13 cellular contexts compared by ENCODE assay signal in the genomic region with DNA sequence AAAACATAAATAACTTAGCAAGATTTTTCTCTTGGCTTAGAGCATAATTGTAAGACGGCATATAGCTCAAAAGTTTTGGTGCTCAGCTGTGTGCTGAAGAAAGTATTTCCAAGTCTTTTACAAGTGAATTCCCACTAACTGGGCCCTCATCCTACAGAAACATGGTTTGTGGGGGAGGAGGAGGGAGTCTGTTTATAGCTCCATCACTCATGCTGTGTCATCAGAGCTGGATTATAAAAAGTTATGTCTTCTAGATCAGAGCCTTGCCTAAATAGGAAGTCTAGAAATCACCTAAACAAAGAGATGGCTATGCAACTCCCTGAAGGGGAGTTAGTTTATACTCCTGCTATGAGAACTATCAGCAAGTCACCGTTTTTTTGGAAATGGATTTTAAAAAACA.
A peak's percentile ranks its signal among the peaks of the same experiment; 100 is the strongest.
DNase-seq lines count a peak whose midpoint lies in the region; ATAC-seq, FAIRE-seq and TF ChIP-seq lines count a peak whose summit lies in the region.
"Had no signal": no experiment of that assay in that cellular context is flagged by ENCODE, and none has a peak within 500 bp of the region (broad histone marks: within the 10 kb centered on the region; RNA-seq: fewer than 3 reads in every experiment).

No MANE protein-coding gene starts in this region.

- 43% methylated on average over 2 of the region's 2 CpGs for WGBS in right cardiac atrium
- 50 to 78% (median 67%) methylated on average over 2 of the region's 2 CpGs for WGBS in stomach, 5 donors

- no peaks in the 10 kb centered on the region for H3K36me3 ChIP-seq in stomach
- no peaks in the 10 kb centered on the region for H3K36me3 ChIP-seq in colonic mucosa
- H3K36me3 ChIP-seq in left lung = no peaks in the 10 kb centered on the region

- intact Hi-C loops in right cardiac atrium (cut with DNase I) (no loop called here), stomach (cut with DNase I; ENCODE audit: low total_unique reads) (no loop called here), colonic mucosa (cut with DNase I) (no loop called here), left colon (cut with DNase I, micrococcal nuclease) (no loop called here), left lung (cut with DNase I) (no loop called here)

- H3K4me3 ChIP-seq in right cardiac atrium (ENCODE audit: low read length) (no peak overlapping the region), stomach (no peak overlapping the region), colonic mucosa (no peak overlapping the region), left lung (no peak overlapping the region)

- TF ChIP-seq POLR2A in H54 (IDR thresholded peaks at IDR 0.05; ENCODE audit: low read depth, low read length) (no peak), stomach (IDR thresholded peaks at IDR 0.05) (no peak)

- FAIRE-seq in H54 (lab: Jason Lieb, UNC) = peak; percentile 96

- no peak overlapping the region for H3K9ac ChIP-seq in colonic mucosa (ENCODE audit: low read depth in 2 of 2, low read length in 2 of 2)

- DNase-seq in H54 (ENCODE audit: insufficient read length, low spot score) (no peak), amniotic epithelial cell (ENCODE audit: low read depth) (peak; percentile 91), right cardiac atrium (no peak), stomach (no peak), colonic mucosa (no peak), left colon (no peak), left lung (no peak)
- DNase-seq: activated T-cell treated with anti-CD3 and anti-CD28 coated beads for 4 hours, cerebellar nuclear complex, DMS53, NCI-H1092 treated with DMSO at 0.1 percent for 48 hours had no signal

- TF ChIP-seq CTCF in stomach (IDR thresholded peaks at IDR 0.05) (no peak), colonic mucosa (IDR thresholded peaks at IDR 0.05) (no peak), left lung (IDR thresholded peaks at IDR 0.05) (no peak)

- no peak for TF ChIP-seq EP300 in stomach (IDR thresholded peaks at IDR 0.05)

- ATAC-seq in right cardiac atrium = peak; percentile 56 to 68
- ATAC-seq in left colon = no peak
- ATAC-seq in GM19395 (IDR thresholded peaks at IDR 0.05; ENCODE audit: unreplicated experiment) = no peak
- no peak for ATAC-seq in left lung
- ATAC-seq: HCT116 had no signal

- no peak overlapping the region for H3K27ac ChIP-seq in right cardiac atrium (ENCODE audit: low read length)
- peak overlapping the region in 3 of 5 donors; percentile 3 to 53 (median 13) for H3K27ac ChIP-seq in stomach
- H3K27ac ChIP-seq in colonic mucosa = no peak overlapping the region
- H3K27ac ChIP-seq in left lung = no peak overlapping the region

- H3K4me1 ChIP-seq in right cardiac atrium (ENCODE audit: control insufficient read depth, insufficient read depth, low read length) (peaks cover 4% of the 10 kb centered on the region), stomach (peaks cover 0 to 17% (median 0%) of the 10 kb centered on the region in 4 donors), colonic mucosa (no peaks in the 10 kb centered on the region), left lung (no peaks in the 10 kb centered on the region)

- no peaks in the 10 kb centered on the region for H3K9me3 ChIP-seq in right cardiac atrium (ENCODE audit: control insufficient read depth, low read length)
- no peaks in the 10 kb centered on the region for H3K9me3 ChIP-seq in stomach
- H3K9me3 ChIP-seq in colonic mucosa = no peaks in the 10 kb centered on the region
- no peaks in the 10 kb centered on the region for H3K9me3 ChIP-seq in left lung

- H3K27me3 ChIP-seq in right cardiac atrium (ENCODE audit: control insufficient read depth, insufficient read depth) = no peaks in the 10 kb centered on the region
- no peaks in the 10 kb centered on the region for H3K27me3 ChIP-seq in stomach
- H3K27me3 ChIP-seq in colonic mucosa = no peaks in the 10 kb centered on the region
- no peaks in the 10 kb centered on the region for H3K27me3 ChIP-seq in left lung

Comparison
In these comparisons a context has a peak if more than half of its experiments do, and no peak if none do; other contexts are left out.
1. ATAC-seq: peak in right cardiac atrium (2 of 2); none in left colon (single experiment), GM19395 (single experiment) and left lung (single experiment).
2. H3K27ac ChIP-seq: peak in stomach (3 of 5); none in right cardiac atrium (single experiment), colonic mucosa (single experiment) and left lung (0 of 2).